ENCODE assay signal across 9 cellular contexts in genomic region chr12:26723379-26724308, GRCh38.
DNase-seq lines count a peak whose midpoint lies in the region; ATAC-seq and TF ChIP-seq lines count a peak whose summit lies in the region.
"Had no signal": no experiment of that assay in that cellular context is flagged by ENCODE, and none has a peak within 500 bp of the region (broad histone marks: within the 10 kb centered on the region; RNA-seq: fewer than 3 reads in every experiment).

No MANE protein-coding gene starts in this region.

- no peak overlapping the region for H3K4me3 Mint-ChIP-seq in progenitor cell of endocrine pancreas (ENCODE audit: low read depth)
- H3K4me3 Mint-ChIP-seq: natural killer cell treated with Interleukin-12 subunit alpha and Interleukin-12 subunit beta and Interleukin-15 and Interleukin-18, amount 100 ng/mL, for 72 hours had no signal

- H3K36me3 Mint-ChIP-seq in progenitor cell of endocrine pancreas (ENCODE audit: insufficient read depth) = peaks cover 6% of the 10 kb centered on the region

- H3K4me1 Mint-ChIP-seq in progenitor cell of endocrine pancreas (ENCODE audit: low read depth) = peaks cover 13% of the 10 kb centered on the region

- H3K9me3 Mint-ChIP-seq in progenitor cell of endocrine pancreas (ENCODE audit: low read depth) = no peaks in the 10 kb centered on the region
- H3K9me3 Mint-ChIP-seq: natural killer cell treated with Interleukin-12 subunit alpha and Interleukin-12 subunit beta and Interleukin-15 and Interleukin-18, amount 100 ng/mL, for 72 hours had no signal

- no peaks in the 10 kb centered on the region for H3K36me3 ChIP-seq in effector memory CD4-positive, alpha-beta T cell (ENCODE audit: control insufficient read depth, insufficient read depth, low read length)

- ATAC-seq in HG03159 (IDR thresholded peaks at IDR 0.05; ENCODE audit: unreplicated experiment) = no peak
- ATAC-seq: natural killer cell treated with Interleukin-12 subunit alpha and Interleukin-12 subunit beta and Interleukin-15 and Interleukin-18, amount 100 ng/mL, for 72 hours had no signal

- no peak for TF ChIP-seq CTCF in progenitor cell of endocrine pancreas (IDR thresholded peaks at IDR 0.05; ENCODE audit: unreplicated experiment)

- no peaks in the 10 kb centered on the region for H3K27me3 ChIP-seq in effector memory CD4-positive, alpha-beta T cell (replicated peaks; ENCODE audit: control insufficient read depth, insufficient read depth, low read length, poor library complexity, severe bottlenecking)

- no peak overlapping the region for H3K4me3 ChIP-seq in effector memory CD4-positive, alpha-beta T cell (ENCODE audit: insufficient read depth, low read depth, low read length, poor library complexity, severe bottlenecking)

- peak overlapping the region; percentile 35 for H3K27ac Mint-ChIP-seq in progenitor cell of endocrine pancreas
- H3K27ac Mint-ChIP-seq: natural killer cell treated with Interleukin-12 subunit alpha and Interleukin-12 subunit beta and Interleukin-15 and Interleukin-18, amount 100 ng/mL, for 72 hours had no signal

- no peaks in the 10 kb centered on the region for H3K27me3 Mint-ChIP-seq in progenitor cell of endocrine pancreas
- H3K27me3 Mint-ChIP-seq: natural killer cell treated with Interleukin-12 subunit alpha and Interleukin-12 subunit beta and Interleukin-15 and Interleukin-18, amount 100 ng/mL, for 72 hours had no signal

- no peak overlapping the region for H3K27ac ChIP-seq in effector memory CD4-positive, alpha-beta T cell (ENCODE audit: insufficient read depth, low read length, poor library complexity, severe bottlenecking)

- peak; percentile 44 for DNase-seq in GM03348 (ENCODE audit: low spot score)
- DNase-seq in SHP77 (lab: John Stamatoyannopoulos, UW) = peak; percentile 71 to 73
- peak; percentile 12 for DNase-seq in fibroblast of peridontal ligament (ENCODE audit: extremely low read depth)
- no peak for DNase-seq in progenitor cell of endocrine pancreas (ENCODE audit: low spot score, unreplicated experiment)
- DNase-seq in stimulated activated CD4-positive, alpha-beta T cell treated with anti-CD3 and anti-CD28 coated beads, Interleukin-4, amount 100 ng/mL, for 24 hours = no peak
- DNase-seq in T1000 (lab: John Stamatoyannopoulos, UW) = no peak
- DNase-seq in effector memory CD4-positive, alpha-beta T cell = no peak

- no peaks in the 10 kb centered on the region for H3K4me1 ChIP-seq in effector memory CD4-positive, alpha-beta T cell (ENCODE audit: control insufficient read depth, insufficient read depth, low read length, poor library complexity, severe bottlenecking)

- H3K9me3 ChIP-seq in effector memory CD4-positive, alpha-beta T cell (ENCODE audit: control insufficient read depth, low read length) = no peaks in the 10 kb centered on the region

Comparison
In these comparisons a context has a peak if more than half of its experiments do, and no peak if none do; other contexts are left out.
1. DNase-seq: peak in GM03348 (single experiment), SHP77 (2 of 2) and fibroblast of peridontal ligament (single experiment); none in progenitor cell of endocrine pancreas (single experiment), stimulated activated CD4-positive, alpha-beta T cell treated with anti-CD3 and anti-CD28 coated beads, Interleukin-4, amount 100 ng/mL, for 24 hours (single experiment), T1000 (single experiment) and effector memory CD4-positive, alpha-beta T cell (0 of 3).